8 cellular contexts compared by ENCODE assay signal in genomic region chr6:138986578-138986977, GRCh38. TPM values are rescaled to one million over a fixed set of nuclear protein-coding genes. Genes with fewer than 3 reads are reported as not detected.
A peak's percentile ranks its signal among the peaks of the same experiment; 100 is the strongest.
DNase-seq lines count a peak whose midpoint lies in the region; ATAC-seq, FAIRE-seq and TF ChIP-seq lines count a peak whose summit lies in the region.

No MANE protein-coding gene starts in this region.

- 7% methylated on average over 3 of the region's 3 CpGs for WGBS in thymus

- dilution Hi-C loops in keratinocyte (cut with MboI; ENCODE audit: extremely low pct_ligation_motif_present, low sequenced_read_pairs) = no loop called here

- no peak for DNase-seq in stimulated activated naive CD8-positive, alpha-beta T cell treated with anti-CD3 and anti-CD28 coated beads, Interleukin-15, Interleukin-2, amounts not matched to agents 100 U/mL and 50 U/mL, for 24 hours
- DNase-seq in activated T-helper 2 cell treated with anti-CD3 and anti-CD28 coated beads, Interferon-gamma antibody, Interleukin-2, Interleukin-4, amounts not matched to agents 10 μg/mL and 5 μg/mL and 100 μg/mL, durations not matched to agents 14 hours and 24 hours and 36 hours (ENCODE audit: low spot score) = no peak
- no peak for DNase-seq in keratinocyte (ENCODE audit: low read depth, low spot score)
- DNase-seq in NCI-H2081 treated with DMSO at 0.1 percent for 48 hours (lab: John Stamatoyannopoulos, UW) = no peak
- no peak for DNase-seq in activated CD4-positive, alpha-beta T cell treated with anti-CD3 and anti-CD28 coated beads for 1 hour

- peaks cover 2% of the 10 kb centered on the region for H4K20me1 ChIP-seq in keratinocyte (ENCODE audit: control insufficient read depth, extremely low read depth, insufficient read depth, low read length)

- no peak for TF ChIP-seq CTCF in keratinocyte (optimal IDR thresholded peaks at IDR 0.05 in 1 of 3, IDR thresholded peaks at IDR 0.05 in 1 of 3, conservative IDR thresholded peaks at IDR 0.05 in 1 of 3; ENCODE audit: extremely low read depth in 1 of 3, insufficient read depth in 2 of 3, low read length in 3 of 3)

- ATAC-seq in stimulated activated naive CD8-positive, alpha-beta T cell treated with anti-CD3 and anti-CD28 coated beads, Interleukin-15, Interleukin-2, amounts not matched to agents 100 U/mL and 50 U/mL, for 24 hours = no peak
- ATAC-seq in GM21723 (IDR thresholded peaks at IDR 0.05; ENCODE audit: unreplicated experiment) = no peak

- no peaks in the 10 kb centered on the region for H3K27me3 Mint-ChIP-seq in stimulated activated naive CD8-positive, alpha-beta T cell treated with anti-CD3 and anti-CD28 coated beads, Interleukin-15, Interleukin-2, amounts not matched to agents 100 ng/mL and 50 ng/mL, for 24 hours
- H3K27me3 Mint-ChIP-seq in activated T-helper 2 cell treated with anti-CD3 and anti-CD28 coated beads, Interferon-gamma antibody, Interleukin-2, Interleukin-4, amounts not matched to agents 10 μg/mL and 5 μg/mL and 100 μg/mL, durations not matched to agents 14 hours and 24 hours and 36 hours (ENCODE audit: low read depth) = peaks cover 2% of the 10 kb centered on the region

- peaks cover 64% of the 10 kb centered on the region for H3K79me2 ChIP-seq in keratinocyte (ENCODE audit: control insufficient read depth, insufficient read depth, low read length)

- H3K9me1 ChIP-seq in keratinocyte (ENCODE audit: control insufficient read depth, extremely low read depth, insufficient read depth, low read length) = peaks cover 3% of the 10 kb centered on the region

- H3K9me3 Mint-ChIP-seq in stimulated activated naive CD8-positive, alpha-beta T cell treated with anti-CD3 and anti-CD28 coated beads, Interleukin-15, Interleukin-2, amounts not matched to agents 100 ng/mL and 50 ng/mL, for 24 hours = no peaks in the 10 kb centered on the region
- H3K9me3 Mint-ChIP-seq in activated T-helper 2 cell treated with anti-CD3 and anti-CD28 coated beads, Interferon-gamma antibody, Interleukin-2, Interleukin-4, amounts not matched to agents 10 μg/mL and 5 μg/mL and 100 μg/mL, durations not matched to agents 14 hours and 24 hours and 36 hours = no peaks in the 10 kb centered on the region

- intact Hi-C loops in activated T-helper 2 cell treated with anti-CD3 and anti-CD28 coated beads, Interferon-gamma antibody, Interleukin-2, Interleukin-4, amounts not matched to agents 10 μg/mL and 5 μg/mL and 100 μg/mL, durations not matched to agents 14 hours and 24 hours and 36 hours (cut with micrococcal nuclease) = loop anchor here (1.0 to 5.0 kb wide), 8 partner anchors 38 to 394 kb away; partner anchors contain the start of genes CCDC28A, CITED2 and HECA

- H3K9ac ChIP-seq in keratinocyte (ENCODE audit: control insufficient read depth, extremely low read depth, insufficient read depth, low read length) = peak overlapping the region; percentile 94

- H2AFZ ChIP-seq in keratinocyte (ENCODE audit: control insufficient read depth, low read length) = no peak overlapping the region

- peaks cover 13% of the 10 kb centered on the region for H3K4me1 Mint-ChIP-seq in stimulated activated naive CD8-positive, alpha-beta T cell treated with anti-CD3 and anti-CD28 coated beads, Interleukin-15, Interleukin-2, amounts not matched to agents 100 ng/mL and 50 ng/mL, for 24 hours (ENCODE audit: low read depth)
- H3K4me1 Mint-ChIP-seq in activated T-helper 2 cell treated with anti-CD3 and anti-CD28 coated beads, Interferon-gamma antibody, Interleukin-2, Interleukin-4, amounts not matched to agents 10 μg/mL and 5 μg/mL and 100 μg/mL, durations not matched to agents 14 hours and 24 hours and 36 hours (ENCODE audit: low read depth) = peaks cover 9% of the 10 kb centered on the region

- H3K4me1 ChIP-seq in keratinocyte (ENCODE audit: control insufficient read depth, extremely low read depth, insufficient read depth, low read length) = peaks cover 35% of the 10 kb centered on the region
- peaks cover 17% of the 10 kb centered on the region for H3K4me1 ChIP-seq in thymus (ENCODE audit: control insufficient read depth, insufficient read depth, low read length)

- H3K4me3 ChIP-seq in keratinocyte (ENCODE audit: control insufficient read depth in 2 of 3, extremely low read depth in 1 of 3, insufficient read depth in 2 of 3, low read depth in 1 of 3, low read length in 3 of 3) = peak overlapping the region; percentile 81 to 95 (median 92)
- peak overlapping the region; percentile 74 for H3K4me3 ChIP-seq in thymus (ENCODE audit: low read length)

- H3K27ac Mint-ChIP-seq in stimulated activated naive CD8-positive, alpha-beta T cell treated with anti-CD3 and anti-CD28 coated beads, Interleukin-15, Interleukin-2, amounts not matched to agents 100 ng/mL and 50 ng/mL, for 24 hours = peak overlapping the region; percentile 6
- H3K27ac Mint-ChIP-seq in activated T-helper 2 cell treated with anti-CD3 and anti-CD28 coated beads, Interferon-gamma antibody, Interleukin-2, Interleukin-4, amounts not matched to agents 10 μg/mL and 5 μg/mL and 100 μg/mL, durations not matched to agents 14 hours and 24 hours and 36 hours = peak overlapping the region; percentile 66

- H3K9me3 ChIP-seq in keratinocyte (ENCODE audit: control insufficient read depth, low read depth, low read length) = no peaks in the 10 kb centered on the region
- no peaks in the 10 kb centered on the region for H3K9me3 ChIP-seq in thymus (ENCODE audit: control insufficient read depth)

- peak overlapping the region; percentile 81 for H3K27ac ChIP-seq in keratinocyte (ENCODE audit: control insufficient read depth, insufficient read depth, low read length)
- no peak overlapping the region for H3K27ac ChIP-seq in thymus (ENCODE audit: low read depth)

- FAIRE-seq in keratinocyte (lab: Jason Lieb, UNC) = peak; percentile 20

- no peak overlapping the region for H3K4me3 Mint-ChIP-seq in stimulated activated naive CD8-positive, alpha-beta T cell treated with anti-CD3 and anti-CD28 coated beads, Interleukin-15, Interleukin-2, amounts not matched to agents 100 ng/mL and 50 ng/mL, for 24 hours
- peak overlapping the region; percentile 92 for H3K4me3 Mint-ChIP-seq in activated T-helper 2 cell treated with anti-CD3 and anti-CD28 coated beads, Interferon-gamma antibody, Interleukin-2, Interleukin-4, amounts not matched to agents 10 μg/mL and 5 μg/mL and 100 μg/mL, durations not matched to agents 14 hours and 24 hours and 36 hours (ENCODE audit: low read depth)

- H3K36me3 Mint-ChIP-seq in stimulated activated naive CD8-positive, alpha-beta T cell treated with anti-CD3 and anti-CD28 coated beads, Interleukin-15, Interleukin-2, amounts not matched to agents 100 ng/mL and 50 ng/mL, for 24 hours (ENCODE audit: low read depth) = no peaks in the 10 kb centered on the region
- H3K36me3 Mint-ChIP-seq in activated T-helper 2 cell treated with anti-CD3 and anti-CD28 coated beads, Interferon-gamma antibody, Interleukin-2, Interleukin-4, amounts not matched to agents 10 μg/mL and 5 μg/mL and 100 μg/mL, durations not matched to agents 14 hours and 24 hours and 36 hours (ENCODE audit: low read depth) = peaks cover 4% of the 10 kb centered on the region

- H3K36me3 ChIP-seq in keratinocyte (ENCODE audit: control insufficient read depth in 2 of 2, extremely low read depth in 1 of 2, insufficient read depth in 2 of 2, low read length in 2 of 2) (no peaks in the 10 kb centered on the region), thymus (ENCODE audit: control insufficient read depth, insufficient read depth) (no peaks in the 10 kb centered on the region)

- H3K27me3 ChIP-seq in keratinocyte (ENCODE audit: control insufficient read depth, extremely low read depth, insufficient read depth, low read length) (no peaks in the 10 kb centered on the region), thymus (ENCODE audit: control insufficient read depth, insufficient read depth) (no peaks in the 10 kb centered on the region)

- peak overlapping the region; percentile 92 for H3K4me2 ChIP-seq in keratinocyte (ENCODE audit: control insufficient read depth, extremely low read depth, insufficient read depth, low read depth, low read length)

RNA-seq across cellular contexts. Expression of gene REPS1, which starts 1.5 kb away (rescaled TPM):
- total RNA-seq in activated T-helper 2 cell treated with anti-CD3 and anti-CD28 coated beads, Interferon-gamma antibody, Interleukin-2, Interleukin-4, amounts not matched to agents 10 μg/mL and 5 μg/mL and 100 μg/mL, durations not matched to agents 14 hours and 24 hours and 36 hours = 96.3 and 99.8 TPM in 2 replicates
- polyA plus RNA-seq in keratinocyte = 42.9 to 61.3 TPM (median 55.0 TPM) in 3 replicates
- polyA plus RNA-seq in keratinocyte (2011; ENCODE audit: low read depth) = 66.3 TPM
- 36.5 and 64.8 TPM in 2 replicates for polyA plus RNA-seq in keratinocyte (2011; cell fraction: cytosol; rRNA removed)
- 56.1 and 60.5 TPM in 2 replicates for polyA plus RNA-seq in keratinocyte (2011; cell fraction: nucleus; rRNA removed)
- 35.5 and 49.1 TPM in 2 replicates for polyA plus RNA-seq in keratinocyte (2012; ENCODE audit: low replicate concordance)
- 35.4 to 79.6 TPM (median 63.7 TPM) in 3 replicates for polyA minus RNA-seq in keratinocyte
- 42.8 TPM for polyA minus RNA-seq in keratinocyte (2011; cell fraction: cytosol; rRNA and poly(A)+ RNA removed)
- polyA minus RNA-seq in keratinocyte (2011; cell fraction: nucleus; rRNA and poly(A)+ RNA removed) = 42.2 and 78.7 TPM in 2 replicates
- polyA plus RNA-seq in thymus = 66.5 TPM

RNA-seq across cellular contexts. Expression of gene ABRACL, which starts 42.0 kb away (rescaled TPM):
- total RNA-seq in activated T-helper 2 cell treated with anti-CD3 and anti-CD28 coated beads, Interferon-gamma antibody, Interleukin-2, Interleukin-4, amounts not matched to agents 10 μg/mL and 5 μg/mL and 100 μg/mL, durations not matched to agents 14 hours and 24 hours and 36 hours = 151 and 161 TPM in 2 replicates
- polyA plus RNA-seq in keratinocyte (56.1 to 120 TPM (median 119 TPM) in 3 replicates), thymus (202 TPM)
- polyA plus RNA-seq in keratinocyte (2011; ENCODE audit: low read depth) = 59.8 TPM
- 109 and 128 TPM in 2 replicates for polyA plus RNA-seq in keratinocyte (2011; cell fraction: cytosol; rRNA removed)
- 45.3 and 66.7 TPM in 2 replicates for polyA plus RNA-seq in keratinocyte (2011; cell fraction: nucleus; rRNA removed)
- polyA plus RNA-seq in keratinocyte (2012; ENCODE audit: low replicate concordance) = 86.8 and 108 TPM in 2 replicates
- 3.4 to 30.3 TPM (median 17.3 TPM) in 3 replicates for polyA minus RNA-seq in keratinocyte
- polyA minus RNA-seq in keratinocyte (2011; cell fraction: cytosol; rRNA and poly(A)+ RNA removed) = 31.1 TPM
- 11.5 and 13.3 TPM in 2 replicates for polyA minus RNA-seq in keratinocyte (2011; cell fraction: nucleus; rRNA and poly(A)+ RNA removed)
